22 cellular contexts compared by ENCODE assay signal in genomic region chr2:108614659-108615058, GRCh38.
A peak's percentile ranks its signal among the peaks of the same experiment; 100 is the strongest.
DNase-seq lines count a peak whose midpoint lies in the region; ATAC-seq, FAIRE-seq and TF ChIP-seq lines count a peak whose summit lies in the region.
"Had no signal": no experiment of that assay in that cellular context is flagged by ENCODE, and none has a peak within 500 bp of the region (broad histone marks: within the 10 kb centered on the region; RNA-seq: fewer than 3 reads in every experiment).

No MANE protein-coding gene starts in this region.

- intact Hi-C loops in CD14-positive monocyte (cut with micrococcal nuclease) = no loop called here

- no peak for ATAC-seq in activated T-helper 17 cell treated with anti-CD3 and anti-CD28 coated beads, Interleukin-2, amount 50 U/mL, for 72 hours (replicated peaks)
- no peak for ATAC-seq in memory B cell (ENCODE audit: low read depth)
- ATAC-seq: pancreas, SK-N-SH treated with all-trans-retinoic acid at 6 μM for 48 hours had no signal

- DNase-seq in T-helper 2 cell treated with Interferon-gamma antibody and Interleukin-4, amounts not matched to agents 5 μg/mL and 100 μg/mL, for 36 hours (ENCODE audit: low spot score) = no peak
- DNase-seq in T-helper 2 cell = no peak
- no peak for DNase-seq in memory B cell (ENCODE audit: low spot score in 2 of 2)
- DNase-seq in LoVo (ENCODE audit: low spot score) = no peak
- no peak for DNase-seq in CD14-positive monocyte (ENCODE audit: low spot score)
- no peak for DNase-seq in frontal cortex (ENCODE audit: low spot score in 2 of 2)
- DNase-seq: AML-193; effector CD4-positive, alpha-beta T cell; EL; MV-4-11; NCI-H1930; NCI-H345; pancreas; sigmoid colon; stimulated activated naive CD4-positive, alpha-beta T cell had no signal

- H3K4me3 ChIP-seq in Loucy (ENCODE audit: low read length, poor library complexity, severe bottlenecking) = no peak overlapping the region
- H3K4me3 ChIP-seq: lung, pancreas, sigmoid colon, thyroid gland had no signal

- no peaks in the 10 kb centered on the region for H3K9me2 ChIP-seq in Loucy (replicated peaks; ENCODE audit: low read depth, low read length)

- peak overlapping the region; percentile 80 for H3K9ac ChIP-seq in Loucy (ENCODE audit: low read depth, low read length, poor library complexity, severe bottlenecking)

- peaks cover 7% of the 10 kb centered on the region for H3K36me3 Mint-ChIP-seq in T-helper 2 cell treated with Interferon-gamma antibody and Interleukin-4, amounts not matched to agents 5 μg/mL and 100 μg/mL, for 36 hours (ENCODE audit: low read depth)
- H3K36me3 Mint-ChIP-seq in activated T-helper 17 cell treated with anti-CD3 and anti-CD28 coated beads, Interleukin-2, amount 50 U/mL, for 72 hours (ENCODE audit: low read depth) = no peaks in the 10 kb centered on the region
- H3K36me3 Mint-ChIP-seq in memory B cell (no peaks in the 10 kb centered on the region), CD14-positive monocyte (peaks cover 42 to 43% of the 10 kb centered on the region in 2 donors)

- no peaks in the 10 kb centered on the region for H4K20me1 ChIP-seq in Loucy (ENCODE audit: insufficient read depth, low read length, poor library complexity, severe bottlenecking)

- H3K9me3 ChIP-seq in Loucy (ENCODE audit: insufficient read depth, low read depth, low read length) = no peaks in the 10 kb centered on the region
- H3K9me3 ChIP-seq: pancreas, sigmoid colon, thyroid gland had no signal

- H3K36me3 ChIP-seq in Loucy (ENCODE audit: insufficient read depth, low read length) = no peaks in the 10 kb centered on the region
- H3K36me3 ChIP-seq: pancreas, sigmoid colon, thyroid gland had no signal

- peaks cover 88% of the 10 kb centered on the region for H3K79me2 ChIP-seq in Loucy (ENCODE audit: insufficient read depth, low read length)

- no peaks in the 10 kb centered on the region for H3K9me3 Mint-ChIP-seq in T-helper 2 cell treated with Interferon-gamma antibody and Interleukin-4, amounts not matched to agents 5 μg/mL and 100 μg/mL, for 36 hours
- H3K9me3 Mint-ChIP-seq in activated T-helper 17 cell treated with anti-CD3 and anti-CD28 coated beads, Interleukin-2, amount 50 U/mL, for 72 hours = no peaks in the 10 kb centered on the region
- H3K9me3 Mint-ChIP-seq in memory B cell (no peaks in the 10 kb centered on the region), CD14-positive monocyte (no peaks in the 10 kb centered on the region)

- H3K27ac Mint-ChIP-seq in T-helper 2 cell treated with Interferon-gamma antibody and Interleukin-4, amounts not matched to agents 5 μg/mL and 100 μg/mL, for 36 hours = peak overlapping the region; percentile 82
- H3K27ac Mint-ChIP-seq in activated T-helper 17 cell treated with anti-CD3 and anti-CD28 coated beads, Interleukin-2, amount 50 U/mL, for 72 hours = peak overlapping the region; percentile 92
- peak overlapping the region; percentile 97 for H3K27ac Mint-ChIP-seq in memory B cell
- H3K27ac Mint-ChIP-seq in CD14-positive monocyte = peak overlapping the region in 1 of 7 donors; percentile 34

- peak overlapping the region; percentile 70 for H3K4me3 Mint-ChIP-seq in T-helper 2 cell treated with Interferon-gamma antibody and Interleukin-4, amounts not matched to agents 5 μg/mL and 100 μg/mL, for 36 hours
- H3K4me3 Mint-ChIP-seq in activated T-helper 17 cell treated with anti-CD3 and anti-CD28 coated beads, Interleukin-2, amount 50 U/mL, for 72 hours = peak overlapping the region; percentile 72
- H3K4me3 Mint-ChIP-seq in memory B cell (no peak overlapping the region), CD14-positive monocyte (no peak overlapping the region)

- FAIRE-seq in frontal cortex (lab: Jason Lieb, UNC) = no peak
- FAIRE-seq: GM18507, pancreas, TTC549 had no signal

- H3K27me3 Mint-ChIP-seq in T-helper 2 cell treated with Interferon-gamma antibody and Interleukin-4, amounts not matched to agents 5 μg/mL and 100 μg/mL, for 36 hours (ENCODE audit: low read depth) = no peaks in the 10 kb centered on the region
- no peaks in the 10 kb centered on the region for H3K27me3 Mint-ChIP-seq in activated T-helper 17 cell treated with anti-CD3 and anti-CD28 coated beads, Interleukin-2, amount 50 U/mL, for 72 hours
- H3K27me3 Mint-ChIP-seq in memory B cell = no peaks in the 10 kb centered on the region
- H3K27me3 Mint-ChIP-seq in CD14-positive monocyte (ENCODE audit: low read depth in 3 of 3) = no peaks in the 10 kb centered on the region

- TF ChIP-seq CTCF in Loucy (conservative IDR thresholded peaks at IDR 0.05; ENCODE audit: low read length) (no peak), CD14-positive monocyte (IDR thresholded peaks at IDR 0.05) (no peak)

- no peaks in the 10 kb centered on the region for H3K27me3 ChIP-seq in Loucy (ENCODE audit: insufficient read depth, low read length, poor library complexity, severe bottlenecking)
- H3K27me3 ChIP-seq: pancreas, sigmoid colon, thyroid gland had no signal

- peaks cover 7% of the 10 kb centered on the region for H3F3A ChIP-seq in Loucy (ENCODE audit: low read depth)

- no peak overlapping the region for H3K4me2 ChIP-seq in Loucy (ENCODE audit: low read depth, low read length, poor library complexity, severe bottlenecking)

- peaks cover 71% of the 10 kb centered on the region for H3K4me1 ChIP-seq in Loucy (ENCODE audit: insufficient read depth, low read length, poor library complexity, severe bottlenecking)

- no peak overlapping the region for H2AFZ ChIP-seq in Loucy (ENCODE audit: low read length)

- peaks cover 73% of the 10 kb centered on the region for H3K4me1 Mint-ChIP-seq in T-helper 2 cell treated with Interferon-gamma antibody and Interleukin-4, amounts not matched to agents 5 μg/mL and 100 μg/mL, for 36 hours (ENCODE audit: low read depth)
- H3K4me1 Mint-ChIP-seq in activated T-helper 17 cell treated with anti-CD3 and anti-CD28 coated beads, Interleukin-2, amount 50 U/mL, for 72 hours = peaks cover 48% of the 10 kb centered on the region
- H3K4me1 Mint-ChIP-seq in memory B cell = peaks cover 42% of the 10 kb centered on the region
- H3K4me1 Mint-ChIP-seq in CD14-positive monocyte = peaks cover 50% of the 10 kb centered on the region

Comparison
In these comparisons a context has a peak if more than half of its experiments do, and no peak if none do; other contexts are left out.
1. H3K4me3 Mint-ChIP-seq: peak in T-helper 2 cell treated with Interferon-gamma antibody and Interleukin-4, amounts not matched to agents 5 μg/mL and 100 μg/mL, for 36 hours (single experiment) and activated T-helper 17 cell treated with anti-CD3 and anti-CD28 coated beads, Interleukin-2, amount 50 U/mL, for 72 hours (single experiment); none in memory B cell (single experiment) and CD14-positive monocyte (0 of 2).